In genomic region chr2:74529357-74530238, GRCh38 we compare ENCODE assay signal across 1 cellular context.
A peak's percentile ranks its signal among the peaks of the same experiment; 100 is the strongest.
TF ChIP-seq lines count a peak whose summit lies in the region.

TSS of gene AUP1 (minus strand) at chr2:74529706. CDS start at chr2:74529629, 77 bp downstream.
TSS of gene HTRA2 (plus strand) at chr2:74529933. CDS start at chr2:74530007, 74 bp downstream.

TF ChIP-seq in HepG2, 621 proteins besides CTCF, POLR2A, EP300 and RAD21 (continued from another document and continues in another):
- TF ChIP-seq SAFB2 (CRISPR knock-in tag; IDR thresholded peaks at IDR 0.05; ENCODE audit: borderline replicate concordance, low read depth): peak; percentile 14; the same call in 1 of the 2 replicates
- TF ChIP-seq ZBTB7B (CRISPR knock-in tag; IDR thresholded peaks at IDR 0.05): peak; percentile 55
- TF ChIP-seq ZNF576 (CRISPR knock-in tag; IDR thresholded peaks at IDR 0.05): peak; percentile 88
- TF ChIP-seq, protein P1, sequence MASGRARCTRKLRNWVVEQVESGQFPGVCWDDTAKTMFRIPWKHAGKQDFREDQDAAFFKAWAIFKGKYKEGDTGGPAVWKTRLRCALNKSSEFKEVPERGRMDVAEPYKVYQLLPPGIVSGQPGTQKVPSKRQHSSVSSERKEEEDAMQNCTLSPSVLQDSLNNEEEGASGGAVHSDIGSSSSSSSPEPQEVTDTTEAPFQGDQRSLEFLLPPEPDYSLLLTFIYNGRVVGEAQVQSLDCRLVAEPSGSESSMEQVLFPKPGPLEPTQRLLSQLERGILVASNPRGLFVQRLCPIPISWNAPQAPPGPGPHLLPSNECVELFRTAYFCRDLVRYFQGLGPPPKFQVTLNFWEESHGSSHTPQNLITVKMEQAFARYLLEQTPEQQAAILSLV (CRISPR knock-in tag; IDR thresholded peaks at IDR 0.05; ENCODE audit: borderline replicate concordance): peak; percentile 70; the same call in 1 of the 2 replicates
- TF ChIP-seq RFX5 (IDR thresholded peaks at IDR 0.05; ENCODE audit: low read depth, low read length): peak; percentile 46; the same call in 1 of the 2 replicates
- TF ChIP-seq RBAK (CRISPR knock-in tag; IDR thresholded peaks at IDR 0.05): 0 out of 2 replicates have a peak, but pooled peaks have one; percentile 23
- no peak for TF ChIP-seq ZNF383 (CRISPR knock-in tag; IDR thresholded peaks at IDR 0.05; ENCODE audit: borderline replicate concordance)
- TF ChIP-seq ZNF382 (CRISPR knock-in tag; IDR thresholded peaks at IDR 0.05; ENCODE audit: borderline replicate concordance): no peak
- TF ChIP-seq ISL2 (CRISPR knock-in tag; IDR thresholded peaks at IDR 0.05): peak; percentile 82
- TF ChIP-seq ZNF329 (CRISPR knock-in tag; IDR thresholded peaks at IDR 0.05; ENCODE audit: low read depth): peak; percentile 69; the same call in 1 of the 2 replicates
- no peak for TF ChIP-seq CHCHD3 (CRISPR knock-in tag; IDR thresholded peaks at IDR 0.05)
- 0 out of 2 replicates have a peak, but pooled peaks have one; percentile 15 for TF ChIP-seq AHDC1 (CRISPR knock-in tag; IDR thresholded peaks at IDR 0.05; ENCODE audit: borderline replicate concordance)
- TF ChIP-seq ZNF790 (CRISPR knock-in tag; IDR thresholded peaks at IDR 0.05; ENCODE audit: borderline replicate concordance): peak; percentile 66; the same call in 1 of the 2 replicates
- no peak for TF ChIP-seq ZSCAN22 (CRISPR knock-in tag; IDR thresholded peaks at IDR 0.05)
- peak; percentile 32; the same call in 1 of the 2 replicates for TF ChIP-seq ZNF784 (CRISPR knock-in tag; IDR thresholded peaks at IDR 0.05; ENCODE audit: borderline replicate concordance)
- peak; percentile 80; the same call in 1 of the 2 replicates for TF ChIP-seq KAT7 (CRISPR knock-in tag; IDR thresholded peaks at IDR 0.05; ENCODE audit: borderline replicate concordance)
- peak; percentile 39 for TF ChIP-seq ESRRA (CRISPR knock-in tag; IDR thresholded peaks at IDR 0.05; ENCODE audit: low read depth)
- TF ChIP-seq SNRNP70 (IDR thresholded peaks at IDR 0.05; ENCODE audit: low read depth, low read length): no peak
- TF ChIP-seq, protein P2, sequence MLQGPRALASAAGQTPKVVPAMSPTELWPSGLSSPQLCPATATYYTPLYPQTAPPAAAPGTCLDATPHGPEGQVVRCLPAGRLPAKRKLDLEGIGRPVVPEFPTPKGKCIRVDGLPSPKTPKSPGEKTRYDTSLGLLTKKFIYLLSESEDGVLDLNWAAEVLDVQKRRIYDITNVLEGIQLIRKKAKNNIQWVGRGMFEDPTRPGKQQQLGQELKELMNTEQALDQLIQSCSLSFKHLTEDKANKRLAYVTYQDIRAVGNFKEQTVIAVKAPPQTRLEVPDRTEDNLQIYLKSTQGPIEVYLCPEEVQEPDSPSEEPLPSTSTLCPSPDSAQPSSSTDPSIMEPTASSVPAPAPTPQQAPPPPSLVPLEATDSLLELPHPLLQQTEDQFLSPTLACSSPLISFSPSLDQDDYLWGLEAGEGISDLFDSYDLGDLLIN (CRISPR knock-in tag; IDR thresholded peaks at IDR 0.05; ENCODE audit: borderline replicate concordance): peak; percentile 88
- no peak for TF ChIP-seq AKAP8 (CRISPR knock-in tag; IDR thresholded peaks at IDR 0.05)
- TF ChIP-seq HNF4A (CRISPR knock-in tag; IDR thresholded peaks at IDR 0.05): no peak
- TF ChIP-seq MYC (CRISPR knock-in tag; IDR thresholded peaks at IDR 0.05; ENCODE audit: borderline replicate concordance): peak; percentile 84
- TF ChIP-seq ZNF746 (CRISPR knock-in tag; IDR thresholded peaks at IDR 0.05): peak; percentile 67
- 0 out of 2 replicates have a peak, but pooled peaks have one; percentile 19 for TF ChIP-seq SRF (IDR thresholded peaks at IDR 0.05; ENCODE audit: low read depth, low read length)
- TF ChIP-seq MTERF4 (CRISPR knock-in tag; IDR thresholded peaks at IDR 0.05): peak; percentile 13; the same call in 1 of the 2 replicates
- TF ChIP-seq ZNF777 (CRISPR knock-in tag; IDR thresholded peaks at IDR 0.05): 0 out of 2 replicates have a peak, but pooled peaks have one; percentile 57
- TF ChIP-seq TP53 (CRISPR knock-in tag; conservative IDR thresholded peaks at IDR 0.05): 0 out of 2 replicates have a peak, but pooled peaks have one; percentile 84
- peak; percentile 42; the same call in 1 of the 2 replicates for TF ChIP-seq TERF1 (CRISPR knock-in tag; IDR thresholded peaks at IDR 0.05)
- no peak for TF ChIP-seq ZNF562 (CRISPR knock-in tag; IDR thresholded peaks at IDR 0.05; ENCODE audit: borderline replicate concordance)
- 0 out of 2 replicates have a peak, but pooled peaks have one; percentile 79 for TF ChIP-seq ZNF354B (CRISPR knock-in tag; IDR thresholded peaks at IDR 0.05)
- TF ChIP-seq SMARCE1 (IDR thresholded peaks at IDR 0.05; ENCODE audit: borderline replicate concordance): no peak
- peak; percentile 47; the same call in 1 of the 2 replicates for TF ChIP-seq ZNF274 (CRISPR knock-in tag; IDR thresholded peaks at IDR 0.05)
- peak; percentile 25; the same call in 1 of the 2 replicates for TF ChIP-seq PAX8 (CRISPR knock-in tag; IDR thresholded peaks at IDR 0.05; ENCODE audit: borderline replicate concordance)
- peak; percentile 81; the same call in 1 of the 2 replicates for TF ChIP-seq ZBTB3 (CRISPR knock-in tag; IDR thresholded peaks at IDR 0.05; ENCODE audit: borderline replicate concordance, low read depth)
- 0 out of 2 replicates have a peak, but pooled peaks have one; percentile 83 for TF ChIP-seq ZNF75D (CRISPR knock-in tag; IDR thresholded peaks at IDR 0.05; ENCODE audit: borderline replicate concordance)
- peak; percentile 80; the same call in 1 of the 2 replicates for TF ChIP-seq KDM5B (CRISPR knock-in tag; IDR thresholded peaks at IDR 0.05; ENCODE audit: borderline replicate concordance)
- peak; percentile 51 for TF ChIP-seq MAF1 (CRISPR knock-in tag; IDR thresholded peaks at IDR 0.05; ENCODE audit: borderline replicate concordance)
- TF ChIP-seq BCL3 (CRISPR knock-in tag; IDR thresholded peaks at IDR 0.05): no peak
- TF ChIP-seq, protein P3, sequence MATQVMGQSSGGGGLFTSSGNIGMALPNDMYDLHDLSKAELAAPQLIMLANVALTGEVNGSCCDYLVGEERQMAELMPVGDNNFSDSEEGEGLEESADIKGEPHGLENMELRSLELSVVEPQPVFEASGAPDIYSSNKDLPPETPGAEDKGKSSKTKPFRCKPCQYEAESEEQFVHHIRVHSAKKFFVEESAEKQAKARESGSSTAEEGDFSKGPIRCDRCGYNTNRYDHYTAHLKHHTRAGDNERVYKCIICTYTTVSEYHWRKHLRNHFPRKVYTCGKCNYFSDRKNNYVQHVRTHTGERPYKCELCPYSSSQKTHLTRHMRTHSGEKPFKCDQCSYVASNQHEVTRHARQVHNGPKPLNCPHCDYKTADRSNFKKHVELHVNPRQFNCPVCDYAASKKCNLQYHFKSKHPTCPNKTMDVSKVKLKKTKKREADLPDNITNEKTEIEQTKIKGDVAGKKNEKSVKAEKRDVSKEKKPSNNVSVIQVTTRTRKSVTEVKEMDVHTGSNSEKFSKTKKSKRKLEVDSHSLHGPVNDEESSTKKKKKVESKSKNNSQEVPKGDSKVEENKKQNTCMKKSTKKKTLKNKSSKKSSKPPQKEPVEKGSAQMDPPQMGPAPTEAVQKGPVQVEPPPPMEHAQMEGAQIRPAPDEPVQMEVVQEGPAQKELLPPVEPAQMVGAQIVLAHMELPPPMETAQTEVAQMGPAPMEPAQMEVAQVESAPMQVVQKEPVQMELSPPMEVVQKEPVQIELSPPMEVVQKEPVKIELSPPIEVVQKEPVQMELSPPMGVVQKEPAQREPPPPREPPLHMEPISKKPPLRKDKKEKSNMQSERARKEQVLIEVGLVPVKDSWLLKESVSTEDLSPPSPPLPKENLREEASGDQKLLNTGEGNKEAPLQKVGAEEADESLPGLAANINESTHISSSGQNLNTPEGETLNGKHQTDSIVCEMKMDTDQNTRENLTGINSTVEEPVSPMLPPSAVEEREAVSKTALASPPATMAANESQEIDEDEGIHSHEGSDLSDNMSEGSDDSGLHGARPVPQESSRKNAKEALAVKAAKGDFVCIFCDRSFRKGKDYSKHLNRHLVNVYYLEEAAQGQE (IDR thresholded peaks at IDR 0.05; ENCODE audit: borderline replicate concordance in 1 of 2, low read depth in 1 of 2, low read length in 2 of 2): peak in 1 of 2 experiments; percentile 74; a peak in 1 of 4 replicates
- TF ChIP-seq ZNF607 (CRISPR knock-in tag; IDR thresholded peaks at IDR 0.05; ENCODE audit: borderline replicate concordance): peak; percentile 83; the same call in 1 of the 2 replicates
- TF ChIP-seq ZNF83 (CRISPR knock-in tag; IDR thresholded peaks at IDR 0.05; ENCODE audit: borderline replicate concordance): 0 out of 2 replicates have a peak, but pooled peaks have one; percentile 26
- TF ChIP-seq ZNF317 (CRISPR knock-in tag; IDR thresholded peaks at IDR 0.05): peak; percentile 95
- TF ChIP-seq ZNF556 (CRISPR knock-in tag; IDR thresholded peaks at IDR 0.05; ENCODE audit: borderline replicate concordance): peak; percentile 60; the same call in 1 of the 2 replicates
- TF ChIP-seq CBFB (CRISPR knock-in tag; IDR thresholded peaks at IDR 0.05): peak; percentile 55
- no peak for TF ChIP-seq HNRNPH1 (optimal IDR thresholded peaks at IDR 0.05; ENCODE audit: low read depth, low read length)
